ENCODE assay signal across 11 cellular contexts in genomic region chr12:2902287-2902880, GRCh38. TPM values are rescaled to one million over a fixed set of nuclear protein-coding genes. Genes with fewer than 3 reads are reported as not detected.
DNase-seq lines count a peak whose midpoint lies in the region; ATAC-seq, FAIRE-seq and TF ChIP-seq lines count a peak whose summit lies in the region.
"Had no signal": no experiment of that assay in that cellular context is flagged by ENCODE, and none has a peak within 500 bp of the region (broad histone marks: within the 10 kb centered on the region; RNA-seq: fewer than 3 reads in every experiment).

No MANE protein-coding gene starts in this region.

- no peak overlapping the region for H3K4me2 ChIP-seq in astrocyte (ENCODE audit: low read length)
- no peak overlapping the region for H3K4me2 ChIP-seq in hepatocyte

- H3K9ac ChIP-seq in astrocyte (ENCODE audit: low read length) = no peak overlapping the region

- no peaks in the 10 kb centered on the region for H3K36me3 Mint-ChIP-seq in astrocyte (ENCODE audit: low read depth, unreplicated experiment)

- H3K9me3 ChIP-seq in astrocyte (ENCODE audit: insufficient read depth, low read depth, low read length) (no peaks in the 10 kb centered on the region), hepatocyte (ENCODE audit: low read depth) (no peaks in the 10 kb centered on the region)

- H3K4me3 Mint-ChIP-seq in astrocyte (ENCODE audit: unreplicated experiment) = no peak overlapping the region

- H3K9me2 ChIP-seq in hepatocyte (replicated peaks; ENCODE audit: insufficient read depth) = no peaks in the 10 kb centered on the region

- H3K79me2 ChIP-seq in astrocyte (ENCODE audit: insufficient read depth, low read length) = peaks cover 68% of the 10 kb centered on the region
- H3K79me2 ChIP-seq in hepatocyte = peaks cover 64% of the 10 kb centered on the region

- no peak for TF ChIP-seq CTCF in astrocyte (IDR thresholded peaks at IDR 0.05; ENCODE audit: insufficient read depth, low read depth, low read length)
- TF ChIP-seq CTCF in hepatocyte (IDR thresholded peaks at IDR 0.05; ENCODE audit: poor library complexity) = no peak
- TF ChIP-seq CTCF in brain microvascular endothelial cell (IDR thresholded peaks at IDR 0.05; ENCODE audit: low read depth, low read length, missing control alignments) = no peak

- 53% methylated on average over 4 of the region's 4 CpGs for WGBS in hepatocyte (ENCODE audit: low lambda C conversion rate, missing lambda C conversion rate)

- H3K9me3 Mint-ChIP-seq in astrocyte (ENCODE audit: unreplicated experiment) = no peaks in the 10 kb centered on the region

- TF ChIP-seq POLR2A in H54 (IDR thresholded peaks at IDR 0.05; ENCODE audit: low read depth, low read length) = no peak

- ATAC-seq in HG02610 (IDR thresholded peaks at IDR 0.05; ENCODE audit: unreplicated experiment) (no peak), GM19463 (IDR thresholded peaks at IDR 0.05; ENCODE audit: unreplicated experiment) (no peak)

- H3K27ac Mint-ChIP-seq in astrocyte (ENCODE audit: unreplicated experiment) = no peak overlapping the region

- H2AFZ ChIP-seq in astrocyte (ENCODE audit: low read depth, low read length) (no peak overlapping the region), hepatocyte (no peak overlapping the region)

- H3K36me3 ChIP-seq in astrocyte (ENCODE audit: insufficient read depth, low read length) = no peaks in the 10 kb centered on the region
- no peaks in the 10 kb centered on the region for H3K36me3 ChIP-seq in hepatocyte (replicated peaks; ENCODE audit: insufficient read depth, low read depth)
- no peaks in the 10 kb centered on the region for H3K36me3 ChIP-seq in brain microvascular endothelial cell (replicated peaks)

- no peaks in the 10 kb centered on the region for H3K4me1 ChIP-seq in astrocyte (ENCODE audit: insufficient read depth, low read length)
- H3K4me1 ChIP-seq in hepatocyte (ENCODE audit: insufficient read depth) = no peaks in the 10 kb centered on the region

- no peaks in the 10 kb centered on the region for H3K4me1 Mint-ChIP-seq in astrocyte (ENCODE audit: low read depth, unreplicated experiment)

- H3K27ac ChIP-seq in astrocyte (ENCODE audit: low read depth, low read length) (no peak overlapping the region), hepatocyte (no peak overlapping the region), temporal lobe (ENCODE audit: low read depth, low read length) (peak overlapping the region; percentile 88), brain microvascular endothelial cell (no peak overlapping the region)
- H3K27ac ChIP-seq: epithelial cell of prostate had no signal

- H3K27me3 ChIP-seq in astrocyte (ENCODE audit: insufficient read depth, low read length) (no peaks in the 10 kb centered on the region), hepatocyte (no peaks in the 10 kb centered on the region), brain microvascular endothelial cell (replicated peaks) (no peaks in the 10 kb centered on the region)

- H4K20me1 ChIP-seq in astrocyte (ENCODE audit: insufficient read depth, low read length) (peaks cover 60% of the 10 kb centered on the region), hepatocyte (ENCODE audit: insufficient read depth, poor library complexity, severe bottlenecking) (peaks cover 12% of the 10 kb centered on the region)

- H3K4me3 ChIP-seq in astrocyte (ENCODE audit: insufficient read depth, low read depth, low read length) (no peak overlapping the region), hepatocyte (no peak overlapping the region), brain microvascular endothelial cell (ENCODE audit: low read depth, low read length) (no peak overlapping the region)

- no peaks in the 10 kb centered on the region for H3K27me3 Mint-ChIP-seq in astrocyte (ENCODE audit: low read depth, unreplicated experiment)

- in situ Hi-C loops in brain microvascular endothelial cell (cut with HindIII; ENCODE audit: low pct_ligation_motif_present, low sequenced_read_pairs) = no loop called here

- FAIRE-seq in astrocyte (lab: Jason Lieb, UNC) = no peak
- no peak for FAIRE-seq in H54 (lab: Jason Lieb, UNC)

- DNase-seq in NCI-H2107 treated with DMSO at 0.1 percent for 48 hours (lab: John Stamatoyannopoulos, UW; ENCODE audit: unreplicated experiment) (peak; percentile 81), astrocyte (ENCODE audit: low read depth) (peak; percentile 29), hepatocyte (ENCODE audit: low spot score) (peak; percentile 13), H54 (ENCODE audit: insufficient read length, low spot score) (no peak), brain microvascular endothelial cell (no peak)
- DNase-seq: activated effector memory CD4-positive, alpha-beta T cell treated with Interleukin-2 at 50 U/mL for 16 hours; NCI-H82 had no signal

RNA-seq across cellular contexts. Expression of gene TULP3, which starts 11.7 kb away (rescaled TPM):
- total RNA-seq in astrocyte (23.6 and 26.4 TPM in 2 replicates), hepatocyte (19.0 TPM in 2 replicates), temporal lobe (13.0 TPM)
- polyA plus RNA-seq in hepatocyte = 21.9 and 22.9 TPM in 2 replicates

RNA-seq across cellular contexts. Expression of gene RHNO1, which starts 25.4 kb away (rescaled TPM):
- 15.0 and 15.6 TPM in 2 replicates for total RNA-seq in astrocyte
- 29.1 and 30.5 TPM in 2 replicates for total RNA-seq in hepatocyte
- polyA plus RNA-seq in hepatocyte = 29.8 and 35.5 TPM in 2 replicates
- total RNA-seq in temporal lobe = 22.9 TPM

RNA-seq across cellular contexts. Expression of gene FOXM1, which starts 25.4 kb away (rescaled TPM):
- total RNA-seq in astrocyte (3.9 and 7.1 TPM in 2 replicates), hepatocyte (4.3 and 6.8 TPM in 2 replicates), temporal lobe (2.5 TPM)
- polyA plus RNA-seq in hepatocyte = 9.4 and 11.0 TPM in 2 replicates

RNA-seq across cellular contexts. Expression of gene TEX52, which starts 45.5 kb away (rescaled TPM):
- not detected in 2 replicates for total RNA-seq in astrocyte
- not detected in 2 replicates for total RNA-seq in hepatocyte
- polyA plus RNA-seq in hepatocyte = not detected in 2 replicates
- not detected for total RNA-seq in temporal lobe

RNA-seq across cellular contexts. Expression of gene TEAD4, which starts 56.8 kb away (rescaled TPM):
- total RNA-seq in astrocyte (13.0 and 19.1 TPM in 2 replicates), hepatocyte (5.5 and 8.3 TPM in 2 replicates), temporal lobe (0.25 TPM)
- 12.0 and 12.7 TPM in 2 replicates for polyA plus RNA-seq in hepatocyte

Comparison
In these comparisons a context has a peak if more than half of its experiments do, and no peak if none do; other contexts are left out.
1. DNase-seq: peak in NCI-H2107 treated with DMSO at 0.1 percent for 48 hours (single experiment), astrocyte (single experiment) and hepatocyte (single experiment); none in H54 (single experiment) and brain microvascular endothelial cell (single experiment).